18 cellular contexts compared by ENCODE assay signal in genomic region chr1:77984629-77985028, GRCh38.
"Had no signal": no experiment of that assay in that cellular context is flagged by ENCODE, and none has a peak within 500 bp of the region (broad histone marks: within the 10 kb centered on the region; RNA-seq: fewer than 3 reads in every experiment).

No MANE protein-coding gene starts in this region.

- H3K27me3 ChIP-seq: right lobe of liver, testis had no signal

- DNase-seq: activated CD4-positive, alpha-beta T cell treated with anti-CD3 and anti-CD28 coated beads for 1 hour; activated CD4-positive, alpha-beta T cell treated with anti-CD3 and anti-CD28 coated beads, Interleukin-2, amount 50 U/mL, for 48 hours; activated CD8-positive, alpha-beta memory T cell treated with anti-CD3 and anti-CD28 coated beads, Interleukin-2, amount 50 U/mL, for 4 hours; activated naive CD4-positive, alpha-beta T cell treated with anti-CD3 and anti-CD28 coated beads, Interleukin-2, amount 50 U/mL, for 16 hours; aorta; hypothalamus; kidney glomerular epithelial cell; posterior cingulate gyrus; right lobe of liver; stimulated activated CD4-positive, alpha-beta T cell treated with anti-CD3 and anti-CD28 coated beads, Interleukin-12 subunit alpha, Interleukin-12 subunit beta, amount 100 ng/mL, for 4 hours; stimulated activated CD4-positive, alpha-beta T cell treated with anti-CD3 and anti-CD28 coated beads, Interleukin-2, amount 100 ng/mL, for 48 hours; stimulated activated naive CD8-positive, alpha-beta T cell treated with anti-CD3 and anti-CD28 coated beads, Interleukin-15, Interleukin-2, amounts not matched to agents 100 U/mL and 50 U/mL, for 24 hours; T-cell; T1000; testis had no signal

- ATAC-seq: right lobe of liver; stimulated activated naive CD8-positive, alpha-beta T cell treated with anti-CD3 and anti-CD28 coated beads, Interleukin-15, Interleukin-2, amounts not matched to agents 100 U/mL and 50 U/mL, for 24 hours; T-cell had no signal

- H3K36me3 ChIP-seq: right lobe of liver had no signal

- H3K4me3 ChIP-seq: right lobe of liver, SK-N-MC, testis had no signal

- H3K4me1 ChIP-seq: testis had no signal

- FAIRE-seq: colon, frontal cortex had no signal

- H3K9me3 ChIP-seq: right lobe of liver, testis had no signal

- H3K27ac ChIP-seq: SK-N-MC had no signal
